8 cellular contexts compared by ENCODE assay signal in the genomic region with DNA sequence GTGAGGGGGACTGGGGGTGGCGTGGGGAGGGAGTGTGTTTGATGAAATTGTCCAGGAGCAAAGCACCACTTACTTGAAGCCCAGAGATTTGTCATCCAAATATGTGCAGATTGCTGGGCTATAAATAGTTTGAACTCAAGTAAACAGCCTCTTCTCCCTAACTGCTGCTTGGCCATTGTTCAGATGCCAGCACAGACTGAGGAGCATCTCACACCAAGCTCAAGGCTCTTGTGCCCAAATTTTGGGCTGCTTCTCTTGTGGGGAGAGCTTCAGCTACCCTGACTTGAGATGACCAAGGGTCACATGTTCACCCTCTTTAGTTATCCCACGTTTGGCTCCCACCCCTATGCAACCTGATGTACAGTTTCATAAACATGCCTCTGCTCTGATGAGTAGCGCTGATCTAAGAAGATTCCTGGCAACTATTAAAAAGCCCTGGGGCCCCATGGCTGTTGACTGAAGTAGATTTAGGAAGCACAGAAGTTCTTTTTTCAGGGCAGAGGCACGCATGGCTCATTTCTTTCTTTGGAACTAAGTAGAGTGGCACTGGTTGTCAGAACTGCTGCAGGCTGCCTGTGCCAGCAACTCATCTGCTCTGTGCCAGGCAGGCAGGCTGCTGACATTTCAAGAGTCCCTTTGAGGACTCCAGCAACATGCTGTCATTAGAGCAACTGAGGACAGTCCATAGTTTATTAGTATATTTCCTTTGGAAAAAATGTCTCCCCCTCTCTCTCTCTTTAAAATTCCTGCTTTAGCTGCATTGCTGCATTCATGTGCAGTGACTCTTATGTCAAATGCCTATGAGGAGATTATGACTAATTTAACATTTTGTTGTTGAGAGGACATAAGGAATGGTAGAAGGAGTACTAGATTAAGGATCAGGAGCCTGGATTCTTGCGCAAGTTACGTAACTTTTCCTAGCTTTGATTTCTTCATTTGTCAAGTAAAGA. TPM values are rescaled to one million over a fixed set of nuclear protein-coding genes. Genes with fewer than 3 reads are reported as not detected.
DNase-seq lines count a peak whose midpoint lies in the region; ATAC-seq lines count a peak whose summit lies in the region.

No MANE protein-coding gene starts in this region.

- peaks cover 6% of the 10 kb centered on the region for H3K4me1 Mint-ChIP-seq in T-helper 17 cell

- no peaks in the 10 kb centered on the region for H3K36me3 Mint-ChIP-seq in T-helper 17 cell (ENCODE audit: low read depth)

- H3K27ac Mint-ChIP-seq in T-helper 17 cell = no peak overlapping the region

- H3K4me3 Mint-ChIP-seq in T-helper 17 cell = no peak overlapping the region

- DNase-seq in NCI-H526 (lab: John Stamatoyannopoulos, UW) = peak; percentile 25 to 57
- DNase-seq in NCI-H526 treated with DMSO at 0.1 percent for 48 hours (lab: John Stamatoyannopoulos, UW) = no peak
- DNase-seq in dermis blood vessel endothelial cell = peak; percentile 60
- DNase-seq in aorta = no peak
- DNase-seq in T-helper 17 cell = no peak
- no peak for DNase-seq in SK-N-DZ (ENCODE audit: low spot score)

- H3K27me3 ChIP-seq in aorta (ENCODE audit: control insufficient read depth in 1 of 2, insufficient read depth in 2 of 2, low read length in 1 of 2) = no peaks in the 10 kb centered on the region

- H3K27ac ChIP-seq in mesodermal cell (ENCODE audit: low read depth, low read length, severe bottlenecking) = peak overlapping the region; percentile 94
- peak overlapping the region; percentile 38 to 96 for H3K27ac ChIP-seq in aorta (ENCODE audit: low read depth in 1 of 2, low read length in 2 of 2)

- H3K36me3 ChIP-seq in mesodermal cell (ENCODE audit: control insufficient read depth, insufficient read depth, low read length) = no peaks in the 10 kb centered on the region
- no peaks in the 10 kb centered on the region for H3K36me3 ChIP-seq in aorta (ENCODE audit: control insufficient read depth in 1 of 2, insufficient read depth in 2 of 2, low read length in 1 of 2)

- intact Hi-C loops in aorta (cut with DNase I) = loop anchor here in 1 of 2 donors (2.0 to 5.0 kb wide), 2 partner anchors 36 to 51 kb away; partner anchors contain the start of gene SERINC3

- H3K4me1 ChIP-seq in mesodermal cell (ENCODE audit: control insufficient read depth, insufficient read depth, low read length, poor library complexity, severe bottlenecking) (peaks cover 18% of the 10 kb centered on the region), aorta (ENCODE audit: control insufficient read depth in 1 of 2, insufficient read depth in 2 of 2, low read length in 2 of 2) (no peaks in the 10 kb centered on the region)

- 84 to 86% methylated on average over 5 to 6 of the region's 6 CpGs for WGBS in mesodermal cell (ENCODE audit: insufficient coverage in 2 of 2), 2 experiments
- 18 to 19% methylated on average over 6 of the region's 6 CpGs for WGBS in aorta, 2 donors

- no peaks in the 10 kb centered on the region for H3K9me3 ChIP-seq in mesodermal cell (ENCODE audit: control insufficient read depth, low read length)
- H3K9me3 ChIP-seq in aorta (ENCODE audit: control insufficient read depth, low read length) = no peaks in the 10 kb centered on the region
- no peaks in the 10 kb centered on the region for H3K9me3 ChIP-seq in T-helper 17 cell (ENCODE audit: control insufficient read depth, low read length, poor library complexity, severe bottlenecking)

- H3K4me3 ChIP-seq in mesodermal cell (ENCODE audit: extremely low read depth, insufficient read depth, low read length, poor library complexity, severe bottlenecking) (no peak overlapping the region), aorta (ENCODE audit: low read length in 2 of 2) (no peak overlapping the region)

- ATAC-seq in aorta (ENCODE audit: low FRiP score) (peak; percentile 70), T-helper 17 cell (no peak), HG03025 (IDR thresholded peaks at IDR 0.05; ENCODE audit: low FRiP score, unreplicated experiment) (no peak)

- H3K27me3 Mint-ChIP-seq in T-helper 17 cell = no peaks in the 10 kb centered on the region

RNA-seq across cellular contexts. Expression of gene PKIG, which starts 9.6 kb away (rescaled TPM):
- 177 and 275 TPM in 2 replicates for total RNA-seq in dermis blood vessel endothelial cell
- 131 TPM for polyA plus RNA-seq in mesodermal cell (2013, experiment 1 of 2)
- 125 TPM for polyA plus RNA-seq in mesodermal cell (2013, experiment 2 of 2)
- total RNA-seq in aorta = 10 to 100 TPM; 80.9 to 85.0 TPM
- polyA plus RNA-seq in aorta = 100 to 1,000 TPM; 190 to 247 TPM
- total RNA-seq in T-helper 17 cell = 1 to 10 TPM; 2.2 to 4.5 TPM
- polyA plus RNA-seq in SK-N-DZ (2014; cell fraction: cytosol; rRNA removed) = 42.9 and 46.8 TPM in 2 replicates
- 21.9 and 23.0 TPM in 2 replicates for polyA plus RNA-seq in SK-N-DZ (2014; cell fraction: nucleus; rRNA removed)

RNA-seq across cellular contexts. Expression of gene SERINC3, which starts 51.0 kb away (rescaled TPM):
- 108 and 110 TPM in 2 replicates for total RNA-seq in dermis blood vessel endothelial cell
- 105 TPM for polyA plus RNA-seq in mesodermal cell (2013, experiment 1 of 2)
- polyA plus RNA-seq in mesodermal cell (2013, experiment 2 of 2) = 96.5 TPM
- total RNA-seq in aorta = 100 to 1,000 TPM; 131 to 134 TPM
- polyA plus RNA-seq in aorta = 10 to 100 TPM; 47.1 to 77.7 TPM
- total RNA-seq in T-helper 17 cell = 10 to 100 TPM; 62.8 to 76.2 TPM
- polyA plus RNA-seq in SK-N-DZ (2014; cell fraction: cytosol; rRNA removed) = 36.5 and 36.8 TPM in 2 replicates
- 16.3 and 19.1 TPM in 2 replicates for polyA plus RNA-seq in SK-N-DZ (2014; cell fraction: nucleus; rRNA removed)

Comparison
In these comparisons a context has a peak if more than half of its experiments do, and no peak if none do; other contexts are left out.
1. DNase-seq: peak in NCI-H526 (2 of 2) and dermis blood vessel endothelial cell (single experiment); none in NCI-H526 treated with DMSO at 0.1 percent for 48 hours (single experiment), aorta (0 of 2), T-helper 17 cell (0 of 3) and SK-N-DZ (single experiment).
2. RNA of gene PKIG, which starts 9.6 kb away (total RNA-seq): 177 to 275 TPM in dermis blood vessel endothelial cell and 80.9 to 85.0 TPM in aorta; 2.2 to 4.5 TPM in T-helper 17 cell; every median in the first group is over 10 times any median in the second.